ENCODE assay signal across 16 cellular contexts in genomic region chr16:85585762-85586161, GRCh38. TPM values are rescaled to one million over a fixed set of nuclear protein-coding genes. Genes with fewer than 3 reads are reported as not detected.
DNase-seq lines count a peak whose midpoint lies in the region; ATAC-seq, FAIRE-seq and TF ChIP-seq lines count a peak whose summit lies in the region.
"Had no signal": no experiment of that assay in that cellular context is flagged by ENCODE, and none has a peak within 500 bp of the region (broad histone marks: within the 10 kb centered on the region; RNA-seq: fewer than 3 reads in every experiment).

No MANE protein-coding gene starts in this region.

- TF ChIP-seq RAD21 in HepG2 (CRISPR knock-in tag; IDR thresholded peaks at IDR 0.05) = no peak

- in situ Hi-C loops in HepG2 (cut with HindIII; ENCODE audit: extremely low pct_ligation_motif_present, low pct_unique_long_range_greater_than_20kb) = no loop called here

- H3K9me3 ChIP-seq in HepG2 (ENCODE audit: low read length) = no peaks in the 10 kb centered on the region
- H3K9me3 ChIP-seq in right lobe of liver = no peaks in the 10 kb centered on the region

- H3K9me3 Mint-ChIP-seq in neural crest cell = no peaks in the 10 kb centered on the region

- peaks cover 32% of the 10 kb centered on the region for H4K20me1 ChIP-seq in HepG2 (ENCODE audit: insufficient read depth, low read length)

- H3K79me2 ChIP-seq in HepG2 (ENCODE audit: insufficient read depth, low read length) = peaks cover 26% of the 10 kb centered on the region

- H3K36me3 Mint-ChIP-seq in neural crest cell (ENCODE audit: low read depth) = no peaks in the 10 kb centered on the region

- no peaks in the 10 kb centered on the region for H3K27me3 ChIP-seq in HepG2 (ENCODE audit: control insufficient read depth in 1 of 2, insufficient read depth in 2 of 2, low read length in 2 of 2)
- H3K27me3 ChIP-seq in right lobe of liver = no peaks in the 10 kb centered on the region

- intact Hi-C loops in HepG2 (cut with micrococcal nuclease; ENCODE audit: unreplicated experiment) = no loop called here
- intact Hi-C loops in right lobe of liver (cut with DNase I) = no loop called here

- peaks cover 55% of the 10 kb centered on the region for H3K4me1 Mint-ChIP-seq in neural crest cell

- 90% methylated on average over 4 of the region's 4 CpGs for whole genome bisulfite sequencing in HepG2 (ENCODE audit: low lambda C conversion rate)
- 80% methylated on average over 1 of the region's 4 CpGs for WGBS in right lobe of liver (ENCODE audit: insufficient coverage, low coverage, low lambda C conversion rate, missing lambda C conversion rate)

- CTCF ChIA-PET in HepG2 (lab: Yijun Ruan, JAX; ENCODE audit: low intra/inter-chr PET ratio, low total read pairs) = no interaction called here

- TF ChIP-seq CTCF in HepG2 (CRISPR knock-in tag; IDR thresholded peaks at IDR 0.05) = no peak
- TF ChIP-seq CTCF in right lobe of liver (IDR thresholded peaks at IDR 0.05) = no peak
- no peak for TF ChIP-seq CTCF in fibroblast of mammary gland (conservative IDR thresholded peaks at IDR 0.05; ENCODE audit: control insufficient read depth, insufficient read depth, low read depth, low read length)
- TF ChIP-seq CTCF in neural crest cell (conservative IDR thresholded peaks at IDR 0.05) = no peak

- no peak overlapping the region for H3K4me2 ChIP-seq in HepG2 (ENCODE audit: low read depth, low read length)

- no peak for ATAC-seq in HepG2
- no peak for ATAC-seq in right lobe of liver
- no peak for ATAC-seq in GM19351 (IDR thresholded peaks at IDR 0.05; ENCODE audit: unreplicated experiment)
- ATAC-seq in HG03571 (IDR thresholded peaks at IDR 0.05; ENCODE audit: unreplicated experiment) = no peak
- no peak for ATAC-seq in HG03108 (IDR thresholded peaks at IDR 0.05; ENCODE audit: unreplicated experiment)

- H3K27ac Mint-ChIP-seq in neural crest cell (ENCODE audit: unreplicated experiment) = peak overlapping the region; percentile 76

- H3K4me3 Mint-ChIP-seq in neural crest cell = peak overlapping the region; percentile 18

- H3K36me3 ChIP-seq in HepG2 (replicated peaks in 1 of 2; ENCODE audit: control insufficient read depth in 1 of 2, insufficient read depth in 2 of 2, low read length in 2 of 2) = peaks cover 2 to 17% of the 10 kb centered on the region in 2 experiments; a peak in 4 of 5 replicates
- no peaks in the 10 kb centered on the region for H3K36me3 ChIP-seq in right lobe of liver

- no peaks in the 10 kb centered on the region for H3K4me1 ChIP-seq in HepG2 (ENCODE audit: insufficient read depth, low read length)
- H3K4me1 ChIP-seq in right lobe of liver = no peaks in the 10 kb centered on the region

- POLR2A ChIA-PET in HepG2 (lab: Yijun Ruan, JAX) = no interaction called here

- no peak overlapping the region for H2AFZ ChIP-seq in HepG2 (ENCODE audit: low read length)

- no peak for DNase-seq in HepG2 (ENCODE audit: low spot score)
- no peak for DNase-seq in right lobe of liver
- DNase-seq in fibroblast of mammary gland (ENCODE audit: low read depth) = peak; percentile 26
- DNase-seq in neural crest cell (ENCODE audit: low read depth, low spot score) = no peak
- DNase-seq in stimulated activated CD4-positive, alpha-beta T cell treated with anti-CD3 and anti-CD28 coated beads, Interleukin-4, amount 100 ng/mL, for 4 hours = no peak
- DNase-seq: DMS79 treated with DMSO at 0.1 percent for 48 hours; H7; NCI-H2029; NCI-H2171; NK-92 treated with Interleukin-12 subunit alpha and Interleukin-12 subunit beta, amount 100 ng/mL, for 24 hours had no signal

- peaks cover 69% of the 10 kb centered on the region for H3K27me3 Mint-ChIP-seq in neural crest cell (ENCODE audit: low read depth)

- no peak overlapping the region for H3K9ac ChIP-seq in HepG2 (ENCODE audit: insufficient read depth, low read depth, low read length)

- H3K4me3 ChIP-seq in HepG2 (replicated peaks in 1 of 3; ENCODE audit: insufficient read depth in 1 of 3, low read depth in 2 of 3, low read length in 3 of 3) (no peak overlapping the region), right lobe of liver (no peak overlapping the region), fibroblast of mammary gland (ENCODE audit: control insufficient read depth, low read depth, low read length) (no peak overlapping the region)

- TF ChIP-seq EP300 in HepG2 (IDR thresholded peaks at IDR 0.05; ENCODE audit: low read depth in 2 of 2, low read length in 2 of 2) = no peak
- TF ChIP-seq EP300 in HepG2 (CRISPR knock-in tag; IDR thresholded peaks at IDR 0.05; ENCODE audit: borderline replicate concordance) = no peak

- TF ChIP-seq POLR2A in HepG2 (IDR thresholded peaks at IDR 0.05; ENCODE audit: insufficient read depth in 1 of 2, low read depth in 2 of 2, low read length in 2 of 2) (no peak), right lobe of liver (IDR thresholded peaks at IDR 0.05) (no peak)

- FAIRE-seq in HepG2 (lab: Jason Lieb, UNC) = no peak
- FAIRE-seq: GM12891, GM18507 had no signal

- H3K27ac ChIP-seq in HepG2 (ENCODE audit: extremely low read length, insufficient read depth, low read length) (no peak overlapping the region), right lobe of liver (no peak overlapping the region)
- H3K27ac ChIP-seq: 22Rv1 had no signal

- no TSS peak for BruUV-seq in HepG2 (replicated peaks; lab: Mats Ljungman, UMichigan)

TF ChIP-seq in HepG2, 621 proteins besides CTCF, POLR2A, EP300 and RAD21:
- TF ChIP-seq ZMYM3 (CRISPR knock-in tag; IDR thresholded peaks at IDR 0.05) (peak; percentile 89), FIP1L1 (IDR thresholded peaks at IDR 0.05; ENCODE audit: borderline replicate concordance, insufficient read depth, low read depth, low read length) (no peak), HNF4G (IDR thresholded peaks at IDR 0.05; ENCODE audit: borderline replicate concordance, low read depth, low read length) (no peak), HNF4G (CRISPR knock-in tag; IDR thresholded peaks at IDR 0.05; ENCODE audit: borderline replicate concordance, low read depth) (no peak), PBX3 (CRISPR knock-in tag; IDR thresholded peaks at IDR 0.05; ENCODE audit: borderline replicate concordance) (no peak), ZFP36 (IDR thresholded peaks at IDR 0.05; ENCODE audit: borderline replicate concordance, low read depth, low read length, partially characterized antibody) (peak; percentile 46), ZNF768 (CRISPR knock-in tag; IDR thresholded peaks at IDR 0.05) (peak; percentile 98)
- TF ChIP-seq, protein P1, sequence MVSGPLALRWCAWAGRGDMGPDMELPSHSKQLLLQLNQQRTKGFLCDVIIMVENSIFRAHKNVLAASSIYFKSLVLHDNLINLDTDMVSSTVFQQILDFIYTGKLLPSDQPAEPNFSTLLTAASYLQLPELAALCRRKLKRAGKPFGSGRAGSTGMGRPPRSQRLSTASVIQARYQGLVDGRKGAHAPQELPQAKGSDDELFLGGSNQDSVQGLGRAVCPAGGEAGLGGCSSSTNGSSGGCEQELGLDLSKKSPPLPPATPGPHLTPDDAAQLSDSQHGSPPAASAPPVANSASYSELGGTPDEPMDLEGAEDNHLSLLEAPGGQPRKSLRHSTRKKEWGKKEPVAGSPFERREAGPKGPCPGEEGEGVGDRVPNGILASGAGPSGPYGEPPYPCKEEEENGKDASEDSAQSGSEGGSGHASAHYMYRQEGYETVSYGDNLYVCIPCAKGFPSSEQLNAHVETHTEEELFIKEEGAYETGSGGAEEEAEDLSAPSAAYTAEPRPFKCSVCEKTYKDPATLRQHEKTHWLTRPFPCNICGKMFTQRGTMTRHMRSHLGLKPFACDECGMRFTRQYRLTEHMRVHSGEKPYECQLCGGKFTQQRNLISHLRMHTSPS (CRISPR knock-in tag; IDR thresholded peaks at IDR 0.05; ENCODE audit: low read depth) = no peak

RNA-seq across cellular contexts. Expression of gene GSE1, which starts 27.4 kb away (rescaled TPM):
- 16.1 and 19.5 TPM in 2 replicates for total RNA-seq in HepG2 (2016; rRNA removed; fragmentation: Illumina TruSeq; extraction: Trizol)
- total RNA-seq in HepG2 (2016; cell fraction: cytosol; rRNA removed; fragmentation: Illumina TruSeq; extraction: Trizol; ENCODE audit: low read depth) = 13.0 and 16.7 TPM in 2 replicates
- 15.4 and 17.4 TPM in 2 replicates for total RNA-seq in HepG2 (2016; cell fraction: insoluble cytoplasmic fraction; rRNA removed; fragmentation: Illumina TruSeq; extraction: Trizol)
- total RNA-seq in HepG2 (2016; cell fraction: membrane; rRNA removed; fragmentation: Illumina TruSeq; extraction: Trizol) = 18.2 and 21.4 TPM in 2 replicates
- 31.6 and 33.0 TPM in 2 replicates for total RNA-seq in HepG2 (2016; cell fraction: nucleus; rRNA removed; fragmentation: Illumina TruSeq; extraction: Trizol)
- polyA plus RNA-seq in HepG2 (2011; rRNA removed) = 31.2 and 37.7 TPM in 2 replicates
- polyA plus RNA-seq in HepG2 (2011; cell fraction: cytosol; rRNA removed) = 20.9 and 26.7 TPM in 2 replicates
- 132 and 135 TPM in 2 replicates for polyA plus RNA-seq in HepG2 (2011; cell fraction: nucleus; rRNA removed)
- polyA plus RNA-seq in HepG2 (2012) = 43.5 and 43.7 TPM in 2 replicates
- polyA plus RNA-seq in HepG2 (2016; cell fraction: cytosol; fragmentation: Illumina TruSeq; extraction: Trizol; ENCODE audit: low read depth) = 1.4 and 1.7 TPM in 2 replicates
- 22.8 and 30.2 TPM in 2 replicates for polyA plus RNA-seq in HepG2 (2016; cell fraction: insoluble cytoplasmic fraction; fragmentation: Illumina TruSeq; extraction: Trizol; ENCODE audit: low read depth)
- 4.4 and 5.4 TPM in 2 replicates for polyA plus RNA-seq in HepG2 (2016; cell fraction: membrane; fragmentation: Illumina TruSeq; extraction: Trizol; ENCODE audit: low read depth)
- polyA plus RNA-seq in HepG2 (2016; cell fraction: nucleus; fragmentation: Illumina TruSeq; extraction: Trizol; ENCODE audit: insufficient read depth, low read depth) = 70.9 and 78.3 TPM in 2 replicates
- 24.8 and 50.4 TPM in 2 replicates for polyA minus RNA-seq in HepG2 (2011; rRNA and poly(A)+ RNA removed; ENCODE audit: low replicate concordance)
- 36.3 and 45.8 TPM in 2 replicates for polyA minus RNA-seq in HepG2 (2011; cell fraction: cytosol; rRNA and poly(A)+ RNA removed)
- polyA minus RNA-seq in HepG2 (2011; cell fraction: nucleus; rRNA and poly(A)+ RNA removed) = 83.8 and 96.8 TPM in 2 replicates
- 10 to 100 TPM; 30.0 to 48.0 (median 38.8) TPM for total RNA-seq in right lobe of liver
- total RNA-seq in neural crest cell = 26.7 and 27.3 TPM in 2 replicates
